ENCODE assay signal across 25 cellular contexts in the genomic region with DNA sequence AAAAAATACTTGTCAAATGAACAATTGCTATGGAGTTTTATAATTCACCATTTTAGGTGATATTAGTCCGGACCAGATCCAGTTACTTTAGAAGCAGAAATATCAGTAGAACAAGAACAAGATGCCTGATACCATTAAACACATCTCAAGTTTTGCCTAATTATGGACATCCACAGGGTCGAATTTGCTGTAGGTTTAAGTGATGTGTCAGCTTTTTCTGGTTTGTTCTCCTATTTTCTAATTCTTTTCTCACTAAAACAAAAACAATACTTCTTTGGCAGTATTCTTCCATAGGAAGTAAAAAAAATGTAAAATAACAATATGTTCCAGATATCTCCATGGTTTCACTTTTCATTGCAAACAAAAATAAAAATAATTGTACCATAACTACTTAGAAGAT.
"Had no signal": no experiment of that assay in that cellular context is flagged by ENCODE, and none has a peak within 500 bp of the region (broad histone marks: within the 10 kb centered on the region; RNA-seq: fewer than 3 reads in every experiment).

No MANE protein-coding gene starts in this region.

- H3K36me3 ChIP-seq: neutrophil, stomach, thoracic aorta, thyroid gland, tibial nerve, upper lobe of right lung, uterus had no signal

- H3K79me2 ChIP-seq: parathyroid adenoma had no signal

- H3K27me3 ChIP-seq: neutrophil, stomach, thyroid gland, tibial nerve, upper lobe of right lung, uterus had no signal

- ATAC-seq: naive thymus-derived CD8-positive, alpha-beta T cell; natural killer cell treated with Interleukin-12 subunit alpha and Interleukin-12 subunit beta and Interleukin-15 and Interleukin-18, amount 100 ng/mL, for 72 hours; psoas muscle; right cardiac atrium; sciatic nerve; stimulated activated effector memory CD8-positive, alpha-beta T cell treated with anti-CD3 and anti-CD28 coated beads, Interleukin-12 subunit alpha, Interleukin-12 subunit beta, amount 100 ng/mL, for 72 hours; stimulated activated naive B cell treated with anti-CD40 and anti-IgM and Interleukin-4, amounts not matched to agents 10 μg/mL and 1 μg/mL and 100 μg/mL, for 72 hours; upper lobe of right lung had no signal

- H3K9me3 ChIP-seq: neutrophil, psoas muscle, stomach, thoracic aorta, thyroid gland, tibial nerve, upper lobe of right lung, uterus had no signal

- DNase-seq: naive B cell; naive thymus-derived CD8-positive, alpha-beta T cell; nephron progenitor cell; nucleus accumbens; posterior cingulate gyrus; psoas muscle; right cardiac atrium; stimulated activated CD4-positive, alpha-beta T cell treated with anti-CD3 and anti-CD28 coated beads, Interleukin-15, amount 100 ng/mL, for 24 hours; stimulated activated CD4-positive, alpha-beta T cell treated with anti-CD3 and anti-CD28 coated beads, Interleukin-2, amount 100 ng/mL, for 24 hours; stimulated activated CD4-positive, alpha-beta T cell treated with anti-CD3 and anti-CD28 coated beads, Interleukin-2, amount 100 ng/mL, for 48 hours; stimulated activated CD4-positive, alpha-beta T cell treated with anti-CD3 and anti-CD28 coated beads, Interleukin-4, amount 100 ng/mL, for 24 hours; stimulated activated naive B cell treated with anti-CD40 and anti-IgM and Interleukin-4, amounts not matched to agents 10 μg/mL and 1 μg/mL and 100 μg/mL, for 72 hours; stimulated activated naive CD4-positive, alpha-beta T cell treated with Interleukin-2 at 50 U/mL for 16 hours; stomach; thyroid gland; upper lobe of right lung; uterus had no signal

- H3K4me1 ChIP-seq: parathyroid adenoma, psoas muscle, stomach, thyroid gland, upper lobe of right lung, uterus had no signal

- H2AFZ ChIP-seq: parathyroid adenoma had no signal

- H3K9ac ChIP-seq: parathyroid adenoma had no signal

- H3K4me3 ChIP-seq: psoas muscle, skin epidermis, stomach, thoracic aorta, thyroid gland, tibial nerve, upper lobe of right lung, uterus had no signal

- H3K27ac ChIP-seq: neutrophil, parathyroid adenoma, psoas muscle, skin epidermis, stomach, thoracic aorta, thyroid gland, tibial nerve, upper lobe of right lung, uterus had no signal
